In genomic region chr2:132589966-132590365, GRCh38 we compare ENCODE assay signal across 15 cellular contexts.
DNase-seq lines count a peak whose midpoint lies in the region; ATAC-seq and TF ChIP-seq lines count a peak whose summit lies in the region.
"Had no signal": no experiment of that assay in that cellular context is flagged by ENCODE, and none has a peak within 500 bp of the region (broad histone marks: within the 10 kb centered on the region; RNA-seq: fewer than 3 reads in every experiment).

No MANE protein-coding gene starts in this region.

- H3K27me3 ChIP-seq in H9 (ENCODE audit: insufficient read depth, low read length) = no peaks in the 10 kb centered on the region
- H3K27me3 ChIP-seq in endodermal cell (ENCODE audit: control insufficient read depth, insufficient read depth, low read length, poor library complexity, severe bottlenecking) = no peaks in the 10 kb centered on the region
- no peaks in the 10 kb centered on the region for H3K27me3 ChIP-seq in right lobe of liver
- H3K27me3 ChIP-seq in neuronal stem cell (ENCODE audit: control insufficient read depth in 3 of 3, insufficient read depth in 3 of 3, low read depth in 1 of 3, low read length in 3 of 3) = no peaks in the 10 kb centered on the region
- H3K27me3 ChIP-seq: BLaER1 had no signal

- no peak for TF ChIP-seq CTCF in H9 (conservative IDR thresholded peaks at IDR 0.05)
- TF ChIP-seq CTCF in endodermal cell (conservative IDR thresholded peaks at IDR 0.05) = no peak
- no peak for TF ChIP-seq CTCF in right lobe of liver (IDR thresholded peaks at IDR 0.05)

- H3K4me3 Mint-ChIP-seq in H9 = no peak overlapping the region; a peak in 1 of 5 replicates
- H3K4me3 Mint-ChIP-seq in endodermal cell = no peak overlapping the region
- H3K4me3 Mint-ChIP-seq: CD14-positive monocyte; CD4-positive, alpha-beta memory T cell had no signal

- H4K20me1 ChIP-seq in H9 (ENCODE audit: control insufficient read depth, insufficient read depth, insufficient read length) = no peaks in the 10 kb centered on the region
- H4K20me1 ChIP-seq: BLaER1 had no signal

- no peak overlapping the region for H2BK5ac ChIP-seq in H9 (ENCODE audit: insufficient read length, low read length)
- no peak overlapping the region for H2BK5ac ChIP-seq in neuronal stem cell (ENCODE audit: low read length)

- H3K27ac ChIP-seq in H9 (ENCODE audit: insufficient read length, low read depth, low read length) (no peak overlapping the region), endodermal cell (ENCODE audit: low read depth, low read length) (peak overlapping the region; percentile 72), right lobe of liver (peak overlapping the region in 1 of 3 donors; percentile 40), neuronal stem cell (replicated peaks; ENCODE audit: low read length) (no peak overlapping the region)
- H3K27ac ChIP-seq: BLaER1, GM23248 had no signal

- H3K79me2 ChIP-seq in H9 (ENCODE audit: insufficient read depth, low read length) = no peaks in the 10 kb centered on the region

- intact Hi-C loops in right lobe of liver (cut with DNase I) = no loop called here

- H3K79me1 ChIP-seq in H9 (ENCODE audit: insufficient read depth, low read depth, low read length, poor library complexity, severe bottlenecking) = no peaks in the 10 kb centered on the region
- H3K79me1 ChIP-seq in neuronal stem cell (ENCODE audit: low read depth, low read length) = no peaks in the 10 kb centered on the region

- H3K9ac ChIP-seq in H9 (ENCODE audit: extremely low read depth, insufficient read length, low read length) (no peak overlapping the region), endodermal cell (ENCODE audit: extremely low read depth, low read length, poor library complexity, severe bottlenecking) (no peak overlapping the region), neuronal stem cell (ENCODE audit: low read depth, low read length, poor library complexity) (no peak overlapping the region)
- H3K9ac ChIP-seq: BLaER1, GM23248 had no signal

- H2BK15ac ChIP-seq in H9 (ENCODE audit: low read depth, low read length) = no peak overlapping the region
- H2BK15ac ChIP-seq in neuronal stem cell (ENCODE audit: low read length) = no peak overlapping the region

- no peak overlapping the region for H4K8ac ChIP-seq in H9 (replicated peaks; ENCODE audit: insufficient read length, low read depth, low read length)
- no peak overlapping the region for H4K8ac ChIP-seq in neuronal stem cell (ENCODE audit: low read depth, low read length)

- H4K91ac ChIP-seq in H9 (ENCODE audit: insufficient read length, low read depth, low read length) (no peak overlapping the region), neuronal stem cell (ENCODE audit: low read depth, low read length, poor library complexity) (no peak overlapping the region)

- H3K4ac ChIP-seq in H9 (ENCODE audit: low read depth, low read length) (no peak overlapping the region), neuronal stem cell (ENCODE audit: low read length) (no peak overlapping the region)

- H3K18ac ChIP-seq in H9 (ENCODE audit: insufficient read length, low read depth, low read length) = peak overlapping the region; percentile 11
- H3K18ac ChIP-seq in neuronal stem cell (ENCODE audit: low read length) = no peak overlapping the region

- H3K9me3 Mint-ChIP-seq in H9 (peaks cover 0 to 3% of the 10 kb centered on the region in 2 experiments; a peak in 2 of 5 replicates), endodermal cell (no peaks in the 10 kb centered on the region)

- ATAC-seq in right lobe of liver = peak; percentile 37 to 71 (median 62)
- ATAC-seq in HG02763 (IDR thresholded peaks at IDR 0.05; ENCODE audit: unreplicated experiment) = no peak

- H2BK120ac ChIP-seq in H9 (ENCODE audit: low read depth, low read length, poor library complexity, severe bottlenecking) = no peak overlapping the region
- no peak overlapping the region for H2BK120ac ChIP-seq in neuronal stem cell (ENCODE audit: low read depth, low read length)

- no peak overlapping the region for H4K5ac ChIP-seq in H9 (ENCODE audit: insufficient read length, low read depth, low read length)

- H3K4me1 Mint-ChIP-seq in H9 (peaks cover 28 to 34% of the 10 kb centered on the region in 2 experiments), endodermal cell (peaks cover 45% of the 10 kb centered on the region)
- H3K4me1 Mint-ChIP-seq: CD14-positive monocyte; CD4-positive, alpha-beta memory T cell had no signal

- H3K27me3 Mint-ChIP-seq in H9 (ENCODE audit: low read depth) (peaks cover 4% of the 10 kb centered on the region; the same call in 1 of the 2 replicates), endodermal cell (ENCODE audit: insufficient read depth) (no peaks in the 10 kb centered on the region)
- H3K27me3 Mint-ChIP-seq: CD4-positive, alpha-beta memory T cell had no signal

- no peak overlapping the region for H2BK20ac ChIP-seq in H9 (ENCODE audit: low read depth, low read length, poor library complexity, severe bottlenecking)

- DNase-seq in H9 (no peak), endodermal cell (no peak), right lobe of liver (no peak), neuronal stem cell (ENCODE audit: low spot score) (no peak), NCI-H187 treated with DMSO at 0.1 percent for 48 hours (lab: John Stamatoyannopoulos, UW) (no peak), iPS-NIHi11 (ENCODE audit: low spot score) (no peak)
- DNase-seq: 8988T; CD4-positive, alpha-beta memory T cell; DMS153; GDM1; GM23248; HCEC 1CT had no signal

- no peak overlapping the region for H3K4me3 ChIP-seq in endodermal cell (ENCODE audit: low read length)
- no peak overlapping the region for H3K4me3 ChIP-seq in right lobe of liver
- H3K4me3 ChIP-seq in neuronal stem cell (ENCODE audit: low read length in 2 of 2) = no peak overlapping the region
- H3K4me3 ChIP-seq: BLaER1, GM23248 had no signal

- H2BK12ac ChIP-seq in H9 (ENCODE audit: insufficient read length, low read depth, low read length) (no peak overlapping the region), neuronal stem cell (ENCODE audit: low read length) (no peak overlapping the region)

- TF ChIP-seq POLR2A in right lobe of liver (IDR thresholded peaks at IDR 0.05) = no peak

- H3K23ac ChIP-seq in H9 (ENCODE audit: insufficient read length, low read depth, low read length) (no peak overlapping the region), neuronal stem cell (ENCODE audit: low read depth, low read length, poor library complexity) (no peak overlapping the region)

- H3K4me2 ChIP-seq in H9 (ENCODE audit: insufficient read depth, insufficient read length, low read length) (no peak overlapping the region), neuronal stem cell (ENCODE audit: insufficient read depth, low read length, poor library complexity, severe bottlenecking) (no peak overlapping the region)
- H3K4me2 ChIP-seq: BLaER1 had no signal

- no peak overlapping the region for H3T11ph ChIP-seq in H9 (ENCODE audit: low read length)

- H2AFZ ChIP-seq in H9 (ENCODE audit: low read length) (no peak overlapping the region), neuronal stem cell (ENCODE audit: low read length) (peak overlapping the region; percentile 64)
- H2AFZ ChIP-seq: GM23248 had no signal

- H2AK5ac ChIP-seq in H9 (ENCODE audit: insufficient read length, low read length) (no peak overlapping the region), neuronal stem cell (ENCODE audit: low read depth, low read length) (no peak overlapping the region)

- H3K27ac Mint-ChIP-seq in H9 (no peak overlapping the region), endodermal cell (no peak overlapping the region)
- H3K27ac Mint-ChIP-seq: CD4-positive, alpha-beta memory T cell had no signal

- H3K36me3 Mint-ChIP-seq in H9 (ENCODE audit: insufficient read depth in 1 of 3, low read depth in 3 of 3) (peaks cover 0 to 4% (median 3%) of the 10 kb centered on the region in 3 experiments; a peak in 4 of 7 replicates), endodermal cell (ENCODE audit: low read depth) (peaks cover 2% of the 10 kb centered on the region)
- H3K36me3 Mint-ChIP-seq: CD14-positive monocyte; CD4-positive, alpha-beta memory T cell had no signal

- no peaks in the 10 kb centered on the region for H3K36me3 ChIP-seq in endodermal cell (ENCODE audit: control insufficient read depth, insufficient read depth, low read length)
- H3K36me3 ChIP-seq in right lobe of liver = no peaks in the 10 kb centered on the region
- no peaks in the 10 kb centered on the region for H3K36me3 ChIP-seq in neuronal stem cell (replicated peaks in 1 of 2; ENCODE audit: control insufficient read depth in 2 of 2, insufficient read depth in 2 of 2, low read length in 2 of 2)
- H3K36me3 ChIP-seq: BLaER1 had no signal

- H3K4me1 ChIP-seq in H9 (ENCODE audit: insufficient read depth, low read length) = peaks cover 2% of the 10 kb centered on the region; the same call in 1 of the 2 replicates
- peaks cover 15% of the 10 kb centered on the region for H3K4me1 ChIP-seq in endodermal cell (ENCODE audit: control insufficient read depth, insufficient read depth, low read length)
- H3K4me1 ChIP-seq in right lobe of liver = peaks cover 0 to 28% (median 14%) of the 10 kb centered on the region in 4 donors
- peaks cover 11 to 40% of the 10 kb centered on the region in 2 donors for H3K4me1 ChIP-seq in neuronal stem cell (ENCODE audit: control insufficient read depth in 2 of 2, insufficient read depth in 1 of 2, low read depth in 1 of 2, low read length in 2 of 2)
- H3K4me1 ChIP-seq: BLaER1 had no signal

- H3K14ac ChIP-seq in H9 (ENCODE audit: insufficient read depth, low read length) (no peak overlapping the region), neuronal stem cell (ENCODE audit: low read length) (no peak overlapping the region)

- H3K9me3 ChIP-seq in H9 (ENCODE audit: control insufficient read depth, low read depth, low read length) (no peaks in the 10 kb centered on the region), endodermal cell (ENCODE audit: control insufficient read depth, low read length) (no peaks in the 10 kb centered on the region), right lobe of liver (no peaks in the 10 kb centered on the region), neuronal stem cell (replicated peaks in 1 of 2; ENCODE audit: control insufficient read depth in 2 of 2, insufficient read depth in 1 of 2, low read depth in 1 of 2, low read length in 2 of 2) (no peaks in the 10 kb centered on the region)
- H3K9me3 ChIP-seq: BLaER1 had no signal

- no peaks in the 10 kb centered on the region for H3K23me2 ChIP-seq in H9 (ENCODE audit: insufficient read length, low read depth, low read length, poor library complexity, severe bottlenecking)

- H3K56ac ChIP-seq in H9 (ENCODE audit: insufficient read length, low read depth, low read length) = no peak overlapping the region
